ENCODE assay signal across 15 cellular contexts in the genomic region with DNA sequence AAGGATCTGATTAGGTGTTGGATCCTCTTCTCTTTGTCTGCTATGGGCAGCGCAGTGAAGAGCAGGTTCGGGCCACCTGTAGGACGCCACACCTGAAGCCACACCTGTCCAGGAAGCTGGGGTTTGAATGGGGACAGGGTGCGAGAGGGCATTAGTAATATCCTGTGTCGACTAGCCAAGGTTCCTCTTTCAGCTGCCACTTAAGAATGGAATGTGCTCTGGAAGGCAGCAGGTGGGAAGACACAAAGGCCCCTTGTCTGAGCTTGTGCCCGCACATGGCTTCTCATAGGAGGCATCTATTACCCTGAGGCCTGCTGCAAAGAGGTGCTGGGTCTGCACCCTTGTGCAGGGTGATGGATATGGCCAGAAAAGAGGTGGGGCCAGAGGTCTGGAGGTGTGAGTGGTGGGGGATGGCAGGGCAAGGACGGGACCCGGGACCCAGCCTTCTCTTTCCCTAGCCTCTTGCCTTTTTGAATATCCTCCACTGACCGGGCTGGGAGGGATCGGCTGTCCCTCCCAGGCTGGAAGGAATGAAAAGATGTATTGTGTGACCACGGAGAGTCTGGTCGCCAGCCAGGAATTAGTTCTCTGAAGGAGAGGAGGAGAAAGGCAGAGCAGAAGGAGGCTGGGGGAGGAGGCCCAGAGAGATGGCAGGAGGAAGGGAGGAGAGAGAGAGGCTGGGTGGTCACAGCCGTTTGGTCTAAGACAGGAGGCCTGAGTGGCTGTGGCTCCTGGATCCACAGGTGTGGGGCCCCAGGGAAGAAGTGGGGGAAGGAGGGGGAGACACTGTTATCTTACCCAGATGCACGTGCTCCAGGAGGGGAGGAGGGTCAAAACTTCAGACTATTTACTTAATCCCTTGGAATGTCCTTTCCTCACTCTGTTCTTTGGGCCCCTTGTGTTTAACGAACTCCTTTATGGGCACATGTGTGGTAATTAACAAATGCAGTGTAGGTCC.
DNase-seq lines count a peak whose midpoint lies in the region; ATAC-seq, FAIRE-seq and TF ChIP-seq lines count a peak whose summit lies in the region.
"Had no signal": no experiment of that assay in that cellular context is flagged by ENCODE, and none has a peak within 500 bp of the region (broad histone marks: within the 10 kb centered on the region; RNA-seq: fewer than 3 reads in every experiment).

No MANE protein-coding gene starts in this region.

- H4K8ac ChIP-seq in H9 (replicated peaks; ENCODE audit: insufficient read length, low read depth, low read length) = no peak overlapping the region
- no peak overlapping the region for H4K8ac ChIP-seq in H1 (ENCODE audit: extremely low read depth, insufficient read depth, low read length)

- H3K4me1 Mint-ChIP-seq in H9 = peaks cover 28 to 30% of the 10 kb centered on the region in 2 experiments
- no peaks in the 10 kb centered on the region for H3K4me1 Mint-ChIP-seq in naive thymus-derived CD4-positive, alpha-beta T cell
- no peaks in the 10 kb centered on the region for H3K4me1 Mint-ChIP-seq in activated CD4-positive, alpha-beta T cell treated with anti-CD3 and anti-CD28 coated beads for 36 hours
- H3K4me1 Mint-ChIP-seq: activated CD8-positive, alpha-beta memory T cell treated with anti-CD3 and anti-CD28 coated beads, Interleukin-2, amount 10 ng/mL, durations not matched to agents 7 days and 5 days had no signal

- H2AFZ ChIP-seq in H9 (ENCODE audit: low read length) (no peak overlapping the region), H1 (ENCODE audit: low read length) (peak overlapping the region; percentile 17; the same call in 1 of the 2 replicates)
- H2AFZ ChIP-seq: GM23248 had no signal

- no peak overlapping the region for H4K91ac ChIP-seq in H9 (ENCODE audit: insufficient read length, low read depth, low read length)
- H4K91ac ChIP-seq in H1 (replicated peaks; ENCODE audit: insufficient read length, low read length) = no peak overlapping the region

- peaks cover 3% of the 10 kb centered on the region; the same call in 1 of the 2 replicates for H3K4me1 ChIP-seq in H9 (ENCODE audit: insufficient read depth, low read length)
- peaks cover 2 to 8% (median 4%) of the 10 kb centered on the region in 4 experiments; a peak in 6 of 7 replicates for H3K4me1 ChIP-seq in H1 (replicated peaks in 1 of 4; ENCODE audit: control insufficient read depth in 3 of 4, insufficient read depth in 4 of 4, low read length in 3 of 4)
- H3K4me1 ChIP-seq in pancreas = no peaks in the 10 kb centered on the region
- no peaks in the 10 kb centered on the region for H3K4me1 ChIP-seq in naive thymus-derived CD4-positive, alpha-beta T cell (ENCODE audit: control insufficient read depth in 2 of 2, insufficient read depth in 2 of 2, low read length in 2 of 2)

- H3K27me3 Mint-ChIP-seq in H9 (ENCODE audit: low read depth) = peaks cover 7% of the 10 kb centered on the region
- H3K27me3 Mint-ChIP-seq in naive thymus-derived CD4-positive, alpha-beta T cell = peaks cover 13 to 40% (median 27%) of the 10 kb centered on the region in 5 donors
- peaks cover 20% of the 10 kb centered on the region for H3K27me3 Mint-ChIP-seq in activated CD4-positive, alpha-beta T cell treated with anti-CD3 and anti-CD28 coated beads for 36 hours

- H2BK5ac ChIP-seq in H9 (ENCODE audit: insufficient read length, low read length) = no peak overlapping the region
- peak overlapping the region; percentile 9; the same call in 1 of the 2 replicates for H2BK5ac ChIP-seq in H1 (ENCODE audit: low read depth, low read length)

- no peak for TF ChIP-seq EP300 in H1 (IDR thresholded peaks at IDR 0.05; ENCODE audit: borderline replicate concordance in 1 of 2, low read depth in 2 of 2, low read length in 2 of 2)

- H3K36me3 ChIP-seq in H1 (ENCODE audit: control insufficient read depth in 2 of 4, insufficient read depth in 4 of 4, low read length in 3 of 4) (no peaks in the 10 kb centered on the region; a peak in 1 of 8 replicates), pancreas (no peaks in the 10 kb centered on the region)
- H3K36me3 ChIP-seq in naive thymus-derived CD4-positive, alpha-beta T cell (ENCODE audit: control insufficient read depth in 2 of 3, insufficient read depth in 3 of 3, low read length in 3 of 3) = no peaks in the 10 kb centered on the region

- peak overlapping the region in 2 of 3 experiments; percentile 44 to 90; a peak in 3 of 7 replicates for H3K27ac Mint-ChIP-seq in H9
- H3K27ac Mint-ChIP-seq in naive thymus-derived CD4-positive, alpha-beta T cell = no peak overlapping the region
- no peak overlapping the region for H3K27ac Mint-ChIP-seq in activated CD4-positive, alpha-beta T cell treated with anti-CD3 and anti-CD28 coated beads for 36 hours
- H3K27ac Mint-ChIP-seq: activated CD8-positive, alpha-beta memory T cell treated with anti-CD3 and anti-CD28 coated beads, Interleukin-2, amount 10 ng/mL, durations not matched to agents 7 days and 5 days; activated naive CD4-positive, alpha-beta T cell treated with anti-CD3 and anti-CD28 coated beads, Interleukin-2, amount 50 U/mL, for 72 hours had no signal

- H3K4me3 ChIP-seq in H1 (ENCODE audit: extremely low read depth in 1 of 4, insufficient read depth in 2 of 4, low read depth in 3 of 4, low read length in 4 of 4) (no peak overlapping the region), pancreas (no peak overlapping the region)
- no peak overlapping the region for H3K4me3 ChIP-seq in naive thymus-derived CD4-positive, alpha-beta T cell (ENCODE audit: low read length)
- H3K4me3 ChIP-seq: GM23248 had no signal

- no peak for TF ChIP-seq CTCF in H9 (conservative IDR thresholded peaks at IDR 0.05)
- TF ChIP-seq CTCF in H1 (IDR thresholded peaks at IDR 0.05; ENCODE audit: control extremely low read depth in 1 of 3, insufficient read depth in 1 of 3, low read depth in 1 of 3, low read length in 3 of 3) = no peak
- no peak for TF ChIP-seq CTCF in pancreas (IDR thresholded peaks at IDR 0.05)

- FAIRE-seq in H1 (lab: Jason Lieb, UNC) (no peak), pancreas (lab: Jason Lieb, UNC) (no peak), GM12892 (lab: Jason Lieb, UNC) (no peak)

- H4K20me1 ChIP-seq in H9 (ENCODE audit: control insufficient read depth, insufficient read depth, insufficient read length) (no peaks in the 10 kb centered on the region), H1 (replicated peaks in 1 of 2; ENCODE audit: control insufficient read depth in 1 of 2, insufficient read depth in 2 of 2, low read length in 2 of 2) (no peaks in the 10 kb centered on the region)

- peak in 3 of 4 donors; percentile 53 to 80 (median 70) for ATAC-seq in pancreas
- no peak for ATAC-seq in naive thymus-derived CD4-positive, alpha-beta T cell
- ATAC-seq in activated CD4-positive, alpha-beta T cell treated with anti-CD3 and anti-CD28 coated beads for 36 hours = no peak
- ATAC-seq: activated CD8-positive, alpha-beta memory T cell treated with anti-CD3 and anti-CD28 coated beads, Interleukin-2, amount 10 ng/mL, durations not matched to agents 7 days and 5 days; activated naive CD4-positive, alpha-beta T cell treated with anti-CD3 and anti-CD28 coated beads, Interleukin-2, amount 50 U/mL, for 72 hours; Panc1; stimulated activated naive CD8-positive, alpha-beta T cell treated with anti-CD3 and anti-CD28 coated beads, Interleukin-15, Interleukin-2, amounts not matched to agents 100 U/mL and 50 U/mL, for 24 hours had no signal

- H3T11ph ChIP-seq in H9 (ENCODE audit: low read length) = no peak overlapping the region

- POLR2A ChIA-PET in H1 (lab: Charles Lee; ENCODE audit: partially characterized antibody) (interaction anchor here (0.5 kb wide), 1 partner anchor 55 kb away, joined by 3 read pairs; no protein-coding TSS in a partner anchor), HEK293T (lab: Yijun Ruan, JAX) (no interaction called here)
- POLR2A ChIA-PET in naive thymus-derived CD4-positive, alpha-beta T cell (lab: Charles Lee) = no interaction called here
- POLR2A ChIA-PET in activated CD4-positive, alpha-beta T cell treated with anti-CD3 and anti-CD28 coated beads for 36 hours (lab: Charles Lee) = no interaction called here

- H3K23ac ChIP-seq in H9 (ENCODE audit: insufficient read length, low read depth, low read length) (no peak overlapping the region), H1 (ENCODE audit: insufficient read length) (no peak overlapping the region)

- no peak overlapping the region for H2BK15ac ChIP-seq in H9 (ENCODE audit: low read depth, low read length)
- no peak overlapping the region for H2BK15ac ChIP-seq in H1 (ENCODE audit: low read length)

- no peak overlapping the region for H3K9ac ChIP-seq in H9 (ENCODE audit: extremely low read depth, insufficient read length, low read length)
- H3K9ac ChIP-seq in H1 (replicated peaks in 1 of 4; ENCODE audit: extremely low read depth in 1 of 4, low read depth in 3 of 4, low read length in 3 of 4) = no peak overlapping the region
- H3K9ac ChIP-seq: GM23248 had no signal

- no peaks in the 10 kb centered on the region for H3K9me3 ChIP-seq in H9 (ENCODE audit: control insufficient read depth, low read depth, low read length)
- H3K9me3 ChIP-seq in H1 (ENCODE audit: insufficient read depth in 2 of 2, low read depth in 1 of 2, low read length in 1 of 2) = no peaks in the 10 kb centered on the region
- H3K9me3 ChIP-seq in pancreas = no peaks in the 10 kb centered on the region
- no peaks in the 10 kb centered on the region for H3K9me3 ChIP-seq in naive thymus-derived CD4-positive, alpha-beta T cell (ENCODE audit: control insufficient read depth in 2 of 3, low read length in 3 of 3)

- no peaks in the 10 kb centered on the region; the same call in 1 of the 2 replicates for H3K27me3 ChIP-seq in H9 (ENCODE audit: insufficient read depth, low read length)
- no peaks in the 10 kb centered on the region for H3K27me3 ChIP-seq in H1 (replicated peaks in 1 of 4; ENCODE audit: control insufficient read depth in 3 of 4, extremely low read depth in 1 of 4, insufficient read depth in 3 of 4, low read length in 3 of 4)
- no peaks in the 10 kb centered on the region for H3K27me3 ChIP-seq in pancreas
- no peaks in the 10 kb centered on the region for H3K27me3 ChIP-seq in naive thymus-derived CD4-positive, alpha-beta T cell (ENCODE audit: control insufficient read depth in 2 of 2, insufficient read depth in 2 of 2, low read length in 2 of 2)

- WGBS in H9 (ENCODE audit: extremely low coverage, insufficient read length, low lambda C conversion rate) = no CpG with 5 or more reads among the region's 15 CpGs
- WGBS in H1 (ENCODE audit: extremely low coverage in 1 of 2, insufficient coverage in 1 of 2, insufficient read length in 1 of 2, insufficient replicate concordance in 2 of 2, low coverage in 1 of 2, low lambda C conversion rate in 2 of 2, missing lambda C conversion rate in 1 of 2), 2 experiments = 86% methylated on average over 14 of the region's 15 CpGs; no CpG with 5 or more reads in 1 of the 2 experiments
- WGBS in pancreas, 2 donors = 56 to 57% methylated on average over 15 of the region's 15 CpGs

- H2AK5ac ChIP-seq in H9 (ENCODE audit: insufficient read length, low read length) (no peak overlapping the region), H1 (ENCODE audit: low read depth, low read length) (0 out of 2 replicates have a peak overlapping the region, but pooled peaks have one; percentile 28)

- intact Hi-C loops in pancreas (cut with DNase I) = no loop called here
- intact Hi-C loops in naive thymus-derived CD4-positive, alpha-beta T cell (cut with micrococcal nuclease) = no loop called here
- intact Hi-C loops in activated CD4-positive, alpha-beta T cell treated with anti-CD3 and anti-CD28 coated beads for 36 hours (cut with DNase I, micrococcal nuclease) = no loop called here

- H3K9me3 Mint-ChIP-seq in H9 = no peaks in the 10 kb centered on the region
- peaks cover 0 to 4% (median 0%) of the 10 kb centered on the region in 11 donors for H3K9me3 Mint-ChIP-seq in naive thymus-derived CD4-positive, alpha-beta T cell
- H3K9me3 Mint-ChIP-seq in activated CD4-positive, alpha-beta T cell treated with anti-CD3 and anti-CD28 coated beads for 36 hours (ENCODE audit: low read depth) = no peaks in the 10 kb centered on the region
- H3K9me3 Mint-ChIP-seq: activated naive CD4-positive, alpha-beta T cell treated with anti-CD3 and anti-CD28 coated beads, Interleukin-2, amount 50 U/mL, for 72 hours had no signal

- no peak overlapping the region for H3K14ac ChIP-seq in H9 (ENCODE audit: insufficient read depth, low read length)
- no peak overlapping the region for H3K14ac ChIP-seq in H1 (ENCODE audit: insufficient read length)

- H2BK120ac ChIP-seq in H9 (ENCODE audit: low read depth, low read length, poor library complexity, severe bottlenecking) (no peak overlapping the region), H1 (replicated peaks; ENCODE audit: low read depth, low read length) (no peak overlapping the region)

- H3K79me2 ChIP-seq in H9 (ENCODE audit: insufficient read depth, low read length) (no peaks in the 10 kb centered on the region), H1 (ENCODE audit: control insufficient read depth in 1 of 2, insufficient read depth in 2 of 2, low read length in 2 of 2) (no peaks in the 10 kb centered on the region)

- no peak for TF ChIP-seq RAD21 in H1 (IDR thresholded peaks at IDR 0.05 in 1 of 2, conservative IDR thresholded peaks at IDR 0.05 in 1 of 2; ENCODE audit: low read depth in 2 of 2, low read length in 2 of 2)

- no peak for TF ChIP-seq POLR2A in H1 (IDR thresholded peaks at IDR 0.05; ENCODE audit: control extremely low read depth in 1 of 2, low read depth in 2 of 2, low read length in 2 of 2)
- TF ChIP-seq POLR2A in GM12892 (IDR thresholded peaks at IDR 0.05; ENCODE audit: low read depth, low read length) = no peak

- no peak overlapping the region for H2BK12ac ChIP-seq in H9 (ENCODE audit: insufficient read length, low read depth, low read length)
- H2BK12ac ChIP-seq in H1 (ENCODE audit: low read depth, low read length) = no peak overlapping the region; the same call in 1 of the 2 replicates

- no peaks in the 10 kb centered on the region for H3K79me1 ChIP-seq in H9 (ENCODE audit: insufficient read depth, low read depth, low read length, poor library complexity, severe bottlenecking)
- H3K79me1 ChIP-seq in H1 (ENCODE audit: low read depth, low read length) = no peaks in the 10 kb centered on the region

- H3K27ac ChIP-seq in H9 (ENCODE audit: insufficient read length, low read depth, low read length) (no peak overlapping the region), H1 (ENCODE audit: low read depth, low read length) (no peak overlapping the region), pancreas (peak overlapping the region in 2 of 4 donors; percentile 27 to 31)
- no peak overlapping the region for H3K27ac ChIP-seq in naive thymus-derived CD4-positive, alpha-beta T cell (ENCODE audit: low read depth, low read length)
- H3K27ac ChIP-seq: GM23248 had no signal

- no peak overlapping the region for H3K4me2 ChIP-seq in H9 (ENCODE audit: insufficient read depth, insufficient read length, low read length)
- H3K4me2 ChIP-seq in H1 (ENCODE audit: insufficient read depth in 1 of 2, low read depth in 2 of 2, low read length in 2 of 2) = no peak overlapping the region

- CTCF ChIA-PET in H1 (lab: Charles Lee; ENCODE audit: partially characterized antibody) (interaction anchor here (0.6 to 2.7 kb wide), 7 partner anchors 8 to 102 kb away, joined by 3 to 12 read pairs (median 4); a partner anchor contains a TSS), HEK293T (lab: Yijun Ruan, JAX) (no interaction called here)
- CTCF ChIA-PET in naive thymus-derived CD4-positive, alpha-beta T cell (lab: Charles Lee) = no interaction called here
- CTCF ChIA-PET in activated CD4-positive, alpha-beta T cell treated with anti-CD3 and anti-CD28 coated beads for 36 hours (lab: Charles Lee) = no interaction called here

- no peaks in the 10 kb centered on the region for H3K23me2 ChIP-seq in H9 (ENCODE audit: insufficient read length, low read depth, low read length, poor library complexity, severe bottlenecking)
- no peaks in the 10 kb centered on the region for H3K23me2 ChIP-seq in H1 (ENCODE audit: low read depth, low read length)

- H3K56ac ChIP-seq in H9 (ENCODE audit: insufficient read length, low read depth, low read length) = no peak overlapping the region
- no peak overlapping the region for H3K56ac ChIP-seq in H1 (replicated peaks; ENCODE audit: insufficient read length, low read depth, low read length)

- H3K4ac ChIP-seq in H9 (ENCODE audit: low read depth, low read length) = no peak overlapping the region
- H3K4ac ChIP-seq in H1 (replicated peaks; ENCODE audit: insufficient read length, low read depth, low read length) = no peak overlapping the region

- no peak overlapping the region for H2BK20ac ChIP-seq in H9 (ENCODE audit: low read depth, low read length, poor library complexity, severe bottlenecking)
- H2BK20ac ChIP-seq in H1 (ENCODE audit: low read length) = no peak overlapping the region

- H4K5ac ChIP-seq in H9 (ENCODE audit: insufficient read length, low read depth, low read length) (no peak overlapping the region), H1 (ENCODE audit: insufficient read length, low read depth, low read length) (no peak overlapping the region)

- H3K4me3 Mint-ChIP-seq in H9 = no peak overlapping the region
- H3K4me3 Mint-ChIP-seq in naive thymus-derived CD4-positive, alpha-beta T cell = no peak overlapping the region
- no peak overlapping the region for H3K4me3 Mint-ChIP-seq in activated CD4-positive, alpha-beta T cell treated with anti-CD3 and anti-CD28 coated beads for 36 hours
- H3K4me3 Mint-ChIP-seq: activated CD8-positive, alpha-beta memory T cell treated with anti-CD3 and anti-CD28 coated beads, Interleukin-2, amount 10 ng/mL, durations not matched to agents 7 days and 5 days had no signal

- peaks cover 0 to under 1% (median 0%) of the 10 kb centered on the region in 3 experiments; a peak in 2 of 7 replicates for H3K36me3 Mint-ChIP-seq in H9 (ENCODE audit: insufficient read depth in 1 of 3, low read depth in 3 of 3)
- no peaks in the 10 kb centered on the region for H3K36me3 Mint-ChIP-seq in naive thymus-derived CD4-positive, alpha-beta T cell
- no peaks in the 10 kb centered on the region for H3K36me3 Mint-ChIP-seq in activated CD4-positive, alpha-beta T cell treated with anti-CD3 and anti-CD28 coated beads for 36 hours (ENCODE audit: low read depth)
- H3K36me3 Mint-ChIP-seq: activated CD8-positive, alpha-beta memory T cell treated with anti-CD3 and anti-CD28 coated beads, Interleukin-2, amount 10 ng/mL, durations not matched to agents 7 days and 5 days; activated naive CD4-positive, alpha-beta T cell treated with anti-CD3 and anti-CD28 coated beads, Interleukin-2, amount 50 U/mL, for 72 hours had no signal

- DNase-seq in H9 (peak; percentile 32), NCI-H748 treated with DMSO at 0.1 percent for 48 hours (lab: John Stamatoyannopoulos, UW) (peak; percentile 7), H1 (ENCODE audit: low read depth in 1 of 2, low spot score in 2 of 2) (no peak), pancreas (peak in 3 of 6 donors; percentile 21 to 42 (median 24)), HEK293T (ENCODE audit: extremely low spot score) (no peak), GM12892 (ENCODE audit: insufficient read length) (no peak)
- DNase-seq in naive thymus-derived CD4-positive, alpha-beta T cell = no peak
- no peak for DNase-seq in activated CD4-positive, alpha-beta T cell treated with anti-CD3 and anti-CD28 coated beads for 36 hours
- DNase-seq: activated CD8-positive, alpha-beta memory T cell treated with anti-CD3 and anti-CD28 coated beads, Interleukin-2, amount 10 ng/mL, durations not matched to agents 7 days and 5 days; dermis blood vessel endothelial cell; GM23248; NCI-H1694; stimulated activated naive CD8-positive, alpha-beta T cell treated with anti-CD3 and anti-CD28 coated beads, Interleukin-15, Interleukin-2, amounts not matched to agents 100 U/mL and 50 U/mL, for 24 hours had no signal

- H3K18ac ChIP-seq in H9 (ENCODE audit: insufficient read length, low read depth, low read length) = no peak overlapping the region
- no peak overlapping the region for H3K18ac ChIP-seq in H1 (ENCODE audit: extremely low read depth, low read length)

Comparison
In these comparisons a context has a peak if more than half of its experiments do, and no peak if none do; other contexts are left out.
1. DNase-seq: peak in H9 (single experiment) and NCI-H748 treated with DMSO at 0.1 percent for 48 hours (single experiment); none in H1 (0 of 2), naive thymus-derived CD4-positive, alpha-beta T cell (0 of 9), HEK293T (single experiment), activated CD4-positive, alpha-beta T cell treated with anti-CD3 and anti-CD28 coated beads for 36 hours (single experiment) and GM12892 (single experiment).
2. H3K27ac Mint-ChIP-seq: peak in H9 (2 of 3); none in naive thymus-derived CD4-positive, alpha-beta T cell (0 of 9) and activated CD4-positive, alpha-beta T cell treated with anti-CD3 and anti-CD28 coated beads for 36 hours (single experiment).
3. ATAC-seq: peak in pancreas (3 of 4); none in naive thymus-derived CD4-positive, alpha-beta T cell (single experiment) and activated CD4-positive, alpha-beta T cell treated with anti-CD3 and anti-CD28 coated beads for 36 hours (single experiment).